In the genomic region with DNA sequence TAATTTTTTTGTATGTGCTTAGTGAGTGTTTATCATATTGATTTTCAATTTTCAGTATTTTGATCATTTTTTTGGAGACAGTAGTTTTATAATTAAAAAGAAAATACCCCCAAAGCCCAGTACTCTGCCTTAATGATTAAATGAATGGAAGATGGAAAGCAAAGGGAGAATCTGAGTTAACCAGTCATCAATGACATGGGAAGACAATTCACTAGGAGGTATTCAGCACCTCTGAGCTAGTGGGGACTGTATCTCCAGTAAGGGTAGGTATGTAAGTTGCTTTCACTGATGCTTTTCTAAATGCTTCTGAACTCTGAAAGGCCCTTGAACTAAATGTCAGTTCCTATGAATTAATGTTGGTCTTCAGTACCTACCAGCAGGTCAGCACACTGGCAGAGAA, we compare ENCODE assay signal across 2 cellular contexts.
TF ChIP-seq lines count a peak whose summit lies in the region.

No MANE protein-coding gene starts in this region.

TF ChIP-seq in HCT116, 20 proteins besides CTCF, POLR2A, EP300 and RAD21 (continued from another document):
- TF ChIP-seq, protein P1, sequence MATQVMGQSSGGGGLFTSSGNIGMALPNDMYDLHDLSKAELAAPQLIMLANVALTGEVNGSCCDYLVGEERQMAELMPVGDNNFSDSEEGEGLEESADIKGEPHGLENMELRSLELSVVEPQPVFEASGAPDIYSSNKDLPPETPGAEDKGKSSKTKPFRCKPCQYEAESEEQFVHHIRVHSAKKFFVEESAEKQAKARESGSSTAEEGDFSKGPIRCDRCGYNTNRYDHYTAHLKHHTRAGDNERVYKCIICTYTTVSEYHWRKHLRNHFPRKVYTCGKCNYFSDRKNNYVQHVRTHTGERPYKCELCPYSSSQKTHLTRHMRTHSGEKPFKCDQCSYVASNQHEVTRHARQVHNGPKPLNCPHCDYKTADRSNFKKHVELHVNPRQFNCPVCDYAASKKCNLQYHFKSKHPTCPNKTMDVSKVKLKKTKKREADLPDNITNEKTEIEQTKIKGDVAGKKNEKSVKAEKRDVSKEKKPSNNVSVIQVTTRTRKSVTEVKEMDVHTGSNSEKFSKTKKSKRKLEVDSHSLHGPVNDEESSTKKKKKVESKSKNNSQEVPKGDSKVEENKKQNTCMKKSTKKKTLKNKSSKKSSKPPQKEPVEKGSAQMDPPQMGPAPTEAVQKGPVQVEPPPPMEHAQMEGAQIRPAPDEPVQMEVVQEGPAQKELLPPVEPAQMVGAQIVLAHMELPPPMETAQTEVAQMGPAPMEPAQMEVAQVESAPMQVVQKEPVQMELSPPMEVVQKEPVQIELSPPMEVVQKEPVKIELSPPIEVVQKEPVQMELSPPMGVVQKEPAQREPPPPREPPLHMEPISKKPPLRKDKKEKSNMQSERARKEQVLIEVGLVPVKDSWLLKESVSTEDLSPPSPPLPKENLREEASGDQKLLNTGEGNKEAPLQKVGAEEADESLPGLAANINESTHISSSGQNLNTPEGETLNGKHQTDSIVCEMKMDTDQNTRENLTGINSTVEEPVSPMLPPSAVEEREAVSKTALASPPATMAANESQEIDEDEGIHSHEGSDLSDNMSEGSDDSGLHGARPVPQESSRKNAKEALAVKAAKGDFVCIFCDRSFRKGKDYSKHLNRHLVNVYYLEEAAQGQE (IDR thresholded peaks at IDR 0.05; ENCODE audit: low read depth): no peak
- TF ChIP-seq EZH2 (IDR thresholded peaks at IDR 0.05) (no peak), TCF7L2 (IDR thresholded peaks at IDR 0.05; ENCODE audit: borderline replicate concordance, extremely low read depth, insufficient read depth, insufficient read length) (no peak)

TF ChIP-seq in SK-N-SH treated with all-trans-retinoic acid at 6 μM for 48 hours, 23 proteins besides CTCF, POLR2A, EP300 and RAD21 (continued from another document):
- TF ChIP-seq, protein P2, sequence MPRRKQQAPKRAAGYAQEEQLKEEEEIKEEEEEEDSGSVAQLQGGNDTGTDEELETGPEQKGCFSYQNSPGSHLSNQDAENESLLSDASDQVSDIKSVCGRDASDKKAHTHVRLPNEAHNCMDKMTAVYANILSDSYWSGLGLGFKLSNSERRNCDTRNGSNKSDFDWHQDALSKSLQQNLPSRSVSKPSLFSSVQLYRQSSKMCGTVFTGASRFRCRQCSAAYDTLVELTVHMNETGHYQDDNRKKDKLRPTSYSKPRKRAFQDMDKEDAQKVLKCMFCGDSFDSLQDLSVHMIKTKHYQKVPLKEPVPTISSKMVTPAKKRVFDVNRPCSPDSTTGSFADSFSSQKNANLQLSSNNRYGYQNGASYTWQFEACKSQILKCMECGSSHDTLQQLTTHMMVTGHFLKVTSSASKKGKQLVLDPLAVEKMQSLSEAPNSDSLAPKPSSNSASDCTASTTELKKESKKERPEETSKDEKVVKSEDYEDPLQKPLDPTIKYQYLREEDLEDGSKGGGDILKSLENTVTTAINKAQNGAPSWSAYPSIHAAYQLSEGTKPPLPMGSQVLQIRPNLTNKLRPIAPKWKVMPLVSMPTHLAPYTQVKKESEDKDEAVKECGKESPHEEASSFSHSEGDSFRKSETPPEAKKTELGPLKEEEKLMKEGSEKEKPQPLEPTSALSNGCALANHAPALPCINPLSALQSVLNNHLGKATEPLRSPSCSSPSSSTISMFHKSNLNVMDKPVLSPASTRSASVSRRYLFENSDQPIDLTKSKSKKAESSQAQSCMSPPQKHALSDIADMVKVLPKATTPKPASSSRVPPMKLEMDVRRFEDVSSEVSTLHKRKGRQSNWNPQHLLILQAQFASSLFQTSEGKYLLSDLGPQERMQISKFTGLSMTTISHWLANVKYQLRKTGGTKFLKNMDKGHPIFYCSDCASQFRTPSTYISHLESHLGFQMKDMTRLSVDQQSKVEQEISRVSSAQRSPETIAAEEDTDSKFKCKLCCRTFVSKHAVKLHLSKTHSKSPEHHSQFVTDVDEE (CRISPR knock-in tag; IDR thresholded peaks at IDR 0.05): no peak
- TF ChIP-seq ZNF8 (CRISPR knock-in tag; IDR thresholded peaks at IDR 0.05) (no peak), GLIS3 (CRISPR knock-in tag; IDR thresholded peaks at IDR 0.05) (no peak), ARNTL (CRISPR knock-in tag; IDR thresholded peaks at IDR 0.05; ENCODE audit: borderline replicate concordance, low read depth) (no peak), CSDC2 (CRISPR knock-in tag; IDR thresholded peaks at IDR 0.05) (no peak)
TF ChIP-seq in SK-N-SH treated with all-trans-retinoic acid at 6 μM for 48 hours: peak in this region for 0.
